16 cellular contexts compared by ENCODE assay signal in genomic region chr3:12437861-12438260, GRCh38. TPM values are rescaled to one million over a fixed set of nuclear protein-coding genes. Genes with fewer than 3 reads are reported as not detected.
A peak's percentile ranks its signal among the peaks of the same experiment; 100 is the strongest.
DNase-seq lines count a peak whose midpoint lies in the region; ATAC-seq and TF ChIP-seq lines count a peak whose summit lies in the region.
"Had no signal": no experiment of that assay in that cellular context is flagged by ENCODE, and none has a peak within 500 bp of the region (broad histone marks: within the 10 kb centered on the region; RNA-seq: fewer than 3 reads in every experiment).

No MANE protein-coding gene starts in this region.

- no peaks in the 10 kb centered on the region for H3K23me2 ChIP-seq in H9 (ENCODE audit: insufficient read length, low read depth, low read length, poor library complexity, severe bottlenecking)

- H3K4me3 Mint-ChIP-seq in H9 (no peak overlapping the region), nephron (no peak overlapping the region)
- H3K4me3 Mint-ChIP-seq in T-helper 2 cell treated with Interferon-gamma antibody and Interleukin-4, amounts not matched to agents 5 μg/mL and 100 μg/mL, for 36 hours, result no peak overlapping the region
- H3K4me3 Mint-ChIP-seq: B cell; CD4-positive, alpha-beta T cell had no signal

- H3K4me2 ChIP-seq in H9 (ENCODE audit: insufficient read depth, insufficient read length, low read length) (no peak overlapping the region), PC-9 (no peak overlapping the region)

- H3K79me2 ChIP-seq in H9 (ENCODE audit: insufficient read depth, low read length), result no peaks in the 10 kb centered on the region
- no peaks in the 10 kb centered on the region for H3K79me2 ChIP-seq in PC-9 (ENCODE audit: low read depth)

- no peak overlapping the region for H2BK15ac ChIP-seq in H9 (ENCODE audit: low read depth, low read length)

- H3K27ac Mint-ChIP-seq in H9, result no peak overlapping the region
- H3K27ac Mint-ChIP-seq in nephron, result peak overlapping the region in 2 of 3 experiments; percentile 80 to 82
- no peak overlapping the region for H3K27ac Mint-ChIP-seq in T-helper 2 cell treated with Interferon-gamma antibody and Interleukin-4, amounts not matched to agents 5 μg/mL and 100 μg/mL, for 36 hours
- H3K27ac Mint-ChIP-seq: B cell; CD4-positive, alpha-beta T cell; HFFc6 had no signal

- H3K9me2 ChIP-seq in PC-9 (ENCODE audit: insufficient read depth), result no peaks in the 10 kb centered on the region

- H3K4me1 Mint-ChIP-seq in H9 (peaks cover 9 to 10% of the 10 kb centered on the region in 2 experiments), nephron (peaks cover 68% of the 10 kb centered on the region)
- no peaks in the 10 kb centered on the region for H3K4me1 Mint-ChIP-seq in T-helper 2 cell treated with Interferon-gamma antibody and Interleukin-4, amounts not matched to agents 5 μg/mL and 100 μg/mL, for 36 hours (ENCODE audit: low read depth)
- H3K4me1 Mint-ChIP-seq: B cell had no signal

- H3K14ac ChIP-seq in H9 (ENCODE audit: insufficient read depth, low read length), result no peak overlapping the region

- H3K79me1 ChIP-seq in H9 (ENCODE audit: insufficient read depth, low read depth, low read length, poor library complexity, severe bottlenecking), result no peaks in the 10 kb centered on the region

- WGBS in H9 (ENCODE audit: extremely low coverage, insufficient read length, low lambda C conversion rate), result no CpG with 5 or more reads among the region's 13 CpGs

- no peak overlapping the region for H3K4me3 ChIP-seq in PC-9
- H3K4me3 ChIP-seq in subcutaneous abdominal adipose tissue (ENCODE audit: low read depth in 1 of 5, low read length in 5 of 5), result no peak overlapping the region
- H3K4me3 ChIP-seq: GM12878, HAP-1 had no signal

- H3K36me3 ChIP-seq in PC-9 (ENCODE audit: low read depth) (peaks cover 13% of the 10 kb centered on the region; the same call in 1 of the 2 replicates), subcutaneous abdominal adipose tissue (ENCODE audit: control insufficient read depth in 5 of 5, insufficient read depth in 5 of 5, low read length in 5 of 5) (peaks cover 5 to 24% (median 15%) of the 10 kb centered on the region in 5 donors)
- H3K36me3 ChIP-seq: HAP-1 had no signal

- H3K9me3 Mint-ChIP-seq in H9 (no peaks in the 10 kb centered on the region), nephron (no peaks in the 10 kb centered on the region)
- H3K9me3 Mint-ChIP-seq in T-helper 2 cell treated with Interferon-gamma antibody and Interleukin-4, amounts not matched to agents 5 μg/mL and 100 μg/mL, for 36 hours, result no peaks in the 10 kb centered on the region
- H3K9me3 Mint-ChIP-seq: CD4-positive, alpha-beta T cell had no signal

- H3K9ac ChIP-seq in H9 (ENCODE audit: extremely low read depth, insufficient read length, low read length) (no peak overlapping the region), subcutaneous abdominal adipose tissue (ENCODE audit: low read length in 5 of 5) (no peak overlapping the region)

- CTCF ChIA-PET in PC-9 (lab: Charles Lee), result interaction anchor here (0.7 kb wide), 1 partner anchor 46 kb away, joined by 8 read pairs; no protein-coding TSS in a partner anchor

- H3K56ac ChIP-seq in H9 (ENCODE audit: insufficient read length, low read depth, low read length), result no peak overlapping the region

- H3T11ph ChIP-seq in H9 (ENCODE audit: low read length), result no peak overlapping the region

- H3K27me3 Mint-ChIP-seq in H9 (ENCODE audit: low read depth), result peaks cover 12% of the 10 kb centered on the region
- H3K27me3 Mint-ChIP-seq in nephron (ENCODE audit: low read depth), result peaks cover 14% of the 10 kb centered on the region
- H3K27me3 Mint-ChIP-seq in T-helper 2 cell treated with Interferon-gamma antibody and Interleukin-4, amounts not matched to agents 5 μg/mL and 100 μg/mL, for 36 hours (ENCODE audit: low read depth), result peaks cover 11% of the 10 kb centered on the region
- H3K27me3 Mint-ChIP-seq: CD4-positive, alpha-beta T cell had no signal

- no TSS peak for BruUV-seq in PC-9 (replicated peaks; lab: Mats Ljungman, UMichigan)

- DNase-seq in H9 (no peak), PC-9 (no peak), occipital lobe (lab: John Stamatoyannopoulos, UW) (no peak)
- no peak for DNase-seq in T-helper 2 cell treated with Interferon-gamma antibody and Interleukin-4, amounts not matched to agents 5 μg/mL and 100 μg/mL, for 36 hours (ENCODE audit: low spot score)
- DNase-seq: C1 segment of cervical spinal cord; CD4-positive, alpha-beta T cell; DMS79; GOT3; HFFc6 had no signal

- no peak overlapping the region for H2BK120ac ChIP-seq in H9 (ENCODE audit: low read depth, low read length, poor library complexity, severe bottlenecking)

- H3K27me3 ChIP-seq in H9 (ENCODE audit: insufficient read depth, low read length) (no peaks in the 10 kb centered on the region), PC-9 (ENCODE audit: insufficient read depth, low read depth) (no peaks in the 10 kb centered on the region), subcutaneous abdominal adipose tissue (ENCODE audit: control insufficient read depth in 5 of 5, insufficient read depth in 4 of 5, low read length in 5 of 5) (no peaks in the 10 kb centered on the region)

- POLR2A ChIA-PET in PC-9 (lab: Charles Lee; ENCODE audit: unreplicated experiment), result interaction anchor here (0.6 kb wide), 1 partner anchor 260 kb away, joined by 4 read pairs; no protein-coding TSS in a partner anchor

- intact Hi-C loops in PC-9 (cut with micrococcal nuclease; ENCODE audit: unreplicated experiment), result no loop called here

- no peak overlapping the region for H3K23ac ChIP-seq in H9 (ENCODE audit: insufficient read length, low read depth, low read length)

- no peak overlapping the region for H2AK5ac ChIP-seq in H9 (ENCODE audit: insufficient read length, low read length)

- no peak overlapping the region for H4K5ac ChIP-seq in H9 (ENCODE audit: insufficient read length, low read depth, low read length)

- H4K91ac ChIP-seq in H9 (ENCODE audit: insufficient read length, low read depth, low read length), result no peak overlapping the region

- TF ChIP-seq CTCF in H9 (conservative IDR thresholded peaks at IDR 0.05) (0 out of 3 replicates have a peak, but pooled peaks have one; percentile 2), PC-9 (conservative IDR thresholded peaks at IDR 0.05) (no peak), nephron (IDR thresholded peaks at IDR 0.05; ENCODE audit: unreplicated experiment in 3 of 3) (no peak)

- H2BK12ac ChIP-seq in H9 (ENCODE audit: insufficient read length, low read depth, low read length), result no peak overlapping the region

- no peaks in the 10 kb centered on the region for H3K9me3 ChIP-seq in H9 (ENCODE audit: control insufficient read depth, low read depth, low read length)
- H3K9me3 ChIP-seq in PC-9 (ENCODE audit: insufficient read depth, low read depth), result no peaks in the 10 kb centered on the region
- peaks cover 0 to 3% (median 0%) of the 10 kb centered on the region in 5 donors for H3K9me3 ChIP-seq in subcutaneous abdominal adipose tissue (ENCODE audit: control insufficient read depth in 5 of 5, low read length in 5 of 5)
- H3K9me3 ChIP-seq: HAP-1 had no signal

- H3K27ac ChIP-seq in H9 (ENCODE audit: insufficient read length, low read depth, low read length), result no peak overlapping the region
- H3K27ac ChIP-seq in PC-9, result 0 out of 2 replicates have a peak overlapping the region, but pooled peaks have one; percentile 7
- peak overlapping the region; percentile 89 for H3K27ac ChIP-seq in subcutaneous abdominal adipose tissue (ENCODE audit: low read depth, low read length)
- H3K27ac ChIP-seq: HL-60 had no signal

- H4K8ac ChIP-seq in H9 (replicated peaks; ENCODE audit: insufficient read length, low read depth, low read length), result no peak overlapping the region

- no peak overlapping the region for H3K4ac ChIP-seq in H9 (ENCODE audit: low read depth, low read length)

- H2AFZ ChIP-seq in H9 (ENCODE audit: low read length) (no peak overlapping the region), PC-9 (no peak overlapping the region)

- H3F3A ChIP-seq in PC-9 (ENCODE audit: insufficient read depth, low read depth), result peaks cover 50% of the 10 kb centered on the region

- no peak for ATAC-seq in GM18517 (IDR thresholded peaks at IDR 0.05; ENCODE audit: unreplicated experiment)
- ATAC-seq: GM12878 had no signal

- no peaks in the 10 kb centered on the region for H3K36me3 Mint-ChIP-seq in H9 (ENCODE audit: insufficient read depth in 1 of 3, low read depth in 3 of 3)
- no peaks in the 10 kb centered on the region for H3K36me3 Mint-ChIP-seq in nephron (ENCODE audit: low read depth)
- no peaks in the 10 kb centered on the region for H3K36me3 Mint-ChIP-seq in T-helper 2 cell treated with Interferon-gamma antibody and Interleukin-4, amounts not matched to agents 5 μg/mL and 100 μg/mL, for 36 hours (ENCODE audit: low read depth)

- H4K20me1 ChIP-seq in H9 (ENCODE audit: control insufficient read depth, insufficient read depth, insufficient read length) (no peaks in the 10 kb centered on the region), PC-9 (ENCODE audit: insufficient read depth) (no peaks in the 10 kb centered on the region)

- no peak overlapping the region for H3K18ac ChIP-seq in H9 (ENCODE audit: insufficient read length, low read depth, low read length)

- no peak overlapping the region for H2BK5ac ChIP-seq in H9 (ENCODE audit: insufficient read length, low read length)

- H3K4me1 ChIP-seq in H9 (ENCODE audit: insufficient read depth, low read length) (no peaks in the 10 kb centered on the region), PC-9 (replicated peaks; ENCODE audit: insufficient read depth) (peaks cover 18% of the 10 kb centered on the region), subcutaneous abdominal adipose tissue (ENCODE audit: control insufficient read depth in 5 of 5, insufficient read depth in 5 of 5, low read length in 5 of 5) (peaks cover 4 to 73% (median 61%) of the 10 kb centered on the region in 5 donors)
- H3K4me1 ChIP-seq: HAP-1 had no signal

- no peak overlapping the region for H2BK20ac ChIP-seq in H9 (ENCODE audit: low read depth, low read length, poor library complexity, severe bottlenecking)

RNA-seq across cellular contexts. Expression of gene TSEN2, which starts 46.4 kb away (rescaled TPM):
- 19.4 and 22.0 TPM in 2 replicates for total RNA-seq in H9 (2021)
- 22.1 and 26.8 TPM in 2 replicates for total RNA-seq in PC-9 (2021)
- total RNA-seq in occipital lobe, result 29.3 TPM

Comparison
In these comparisons a context has a peak if more than half of its experiments do, and no peak if none do; other contexts are left out.
1. H3K27ac Mint-ChIP-seq: peak in nephron (2 of 3); none in H9 (0 of 3) and T-helper 2 cell treated with Interferon-gamma antibody and Interleukin-4, amounts not matched to agents 5 μg/mL and 100 μg/mL, for 36 hours (single experiment).